10 cellular contexts compared by ENCODE assay signal in the genomic region with DNA sequence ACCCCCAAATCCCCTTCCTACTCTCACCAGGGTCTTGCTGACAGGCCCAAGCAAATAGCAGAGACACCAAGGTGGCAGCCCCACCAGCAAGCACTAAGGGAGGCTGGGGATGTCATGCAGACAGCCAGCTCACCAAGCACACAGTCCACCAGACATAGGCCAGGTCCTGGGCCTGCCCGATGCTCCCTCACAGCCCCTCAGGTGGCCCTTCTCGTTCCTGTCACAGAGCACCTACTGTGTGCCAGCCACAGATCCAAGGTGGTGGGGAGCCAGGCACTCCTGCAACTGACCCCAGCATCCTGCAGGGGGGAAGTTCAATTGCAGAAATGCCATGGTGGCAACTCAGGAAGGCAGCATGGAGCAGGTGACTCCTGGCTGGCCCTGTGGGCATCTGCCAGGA.
DNase-seq lines count a peak whose midpoint lies in the region; ATAC-seq and TF ChIP-seq lines count a peak whose summit lies in the region.
"Had no signal": no experiment of that assay in that cellular context is flagged by ENCODE, and none has a peak within 500 bp of the region (broad histone marks: within the 10 kb centered on the region; RNA-seq: fewer than 3 reads in every experiment).

No MANE protein-coding gene starts in this region.

- H3K9me3 Mint-ChIP-seq in activated naive CD8-positive, alpha-beta T cell treated with anti-CD3 and anti-CD28 coated beads for 36 hours, result peaks cover 2% of the 10 kb centered on the region
- H3K9me3 Mint-ChIP-seq in naive thymus-derived CD8-positive, alpha-beta T cell, result no peaks in the 10 kb centered on the region
- H3K9me3 Mint-ChIP-seq: neural progenitor cell had no signal

- peak overlapping the region; percentile 34 for H3K27ac Mint-ChIP-seq in activated naive CD8-positive, alpha-beta T cell treated with anti-CD3 and anti-CD28 coated beads for 36 hours
- peak overlapping the region; percentile 56 to 95 (median 88) for H3K27ac Mint-ChIP-seq in naive thymus-derived CD8-positive, alpha-beta T cell
- H3K27ac Mint-ChIP-seq: neural progenitor cell had no signal

- H3K36me3 Mint-ChIP-seq in activated naive CD8-positive, alpha-beta T cell treated with anti-CD3 and anti-CD28 coated beads for 36 hours, result peaks cover 16% of the 10 kb centered on the region
- peaks cover 0 to 3% (median 0%) of the 10 kb centered on the region in 3 donors for H3K36me3 Mint-ChIP-seq in naive thymus-derived CD8-positive, alpha-beta T cell

- H3K27me3 Mint-ChIP-seq in activated naive CD8-positive, alpha-beta T cell treated with anti-CD3 and anti-CD28 coated beads for 36 hours, result no peaks in the 10 kb centered on the region
- H3K27me3 Mint-ChIP-seq in naive thymus-derived CD8-positive, alpha-beta T cell, result no peaks in the 10 kb centered on the region

- peaks cover 73% of the 10 kb centered on the region for H3K4me1 Mint-ChIP-seq in activated naive CD8-positive, alpha-beta T cell treated with anti-CD3 and anti-CD28 coated beads for 36 hours
- peaks cover 42 to 85% (median 81%) of the 10 kb centered on the region in 4 donors for H3K4me1 Mint-ChIP-seq in naive thymus-derived CD8-positive, alpha-beta T cell

- H3K27ac ChIP-seq in right atrium auricular region, result peak overlapping the region; percentile 37
- peak overlapping the region; percentile 38 to 50 for H3K27ac ChIP-seq in uterus
- H3K27ac ChIP-seq: neural progenitor cell had no signal

- TF ChIP-seq CTCF in right atrium auricular region (IDR thresholded peaks at IDR 0.05), result no peak
- no peak for TF ChIP-seq CTCF in uterus (IDR thresholded peaks at IDR 0.05)

- DNase-seq in right atrium auricular region (ENCODE audit: low spot score) (no peak), left cardiac atrium (no peak), uterus (no peak), COLO668 (lab: John Stamatoyannopoulos, UW; ENCODE audit: unreplicated experiment) (no peak)
- no peak for DNase-seq in activated naive CD8-positive, alpha-beta T cell treated with anti-CD3 and anti-CD28 coated beads for 36 hours
- DNase-seq in naive thymus-derived CD8-positive, alpha-beta T cell, result no peak
- DNase-seq in activated CD4-positive, CD25-positive, alpha-beta regulatory T cell (lab: John Stamatoyannopoulos, UW), result no peak
- DNase-seq: activated CD4-positive, alpha-beta T cell treated with anti-CD3 and anti-CD28 coated beads, Interleukin-2, amount 50 U/mL, for 1 hour had no signal

- TF ChIP-seq POLR2A in uterus (IDR thresholded peaks at IDR 0.05), result no peak

- H3K27me3 ChIP-seq in right atrium auricular region, result no peaks in the 10 kb centered on the region
- H3K27me3 ChIP-seq in uterus, result no peaks in the 10 kb centered on the region

- no peaks in the 10 kb centered on the region for H3K9me3 ChIP-seq in right atrium auricular region
- H3K9me3 ChIP-seq in uterus, result no peaks in the 10 kb centered on the region

- H3K4me3 ChIP-seq in right atrium auricular region, result no peak overlapping the region
- no peak overlapping the region for H3K4me3 ChIP-seq in uterus
- H3K4me3 ChIP-seq: neural progenitor cell had no signal

- H3K36me3 ChIP-seq in right atrium auricular region (no peaks in the 10 kb centered on the region), uterus (no peaks in the 10 kb centered on the region)
- H3K36me3 ChIP-seq: neural progenitor cell had no signal

- no peak overlapping the region for H3K4me3 Mint-ChIP-seq in activated naive CD8-positive, alpha-beta T cell treated with anti-CD3 and anti-CD28 coated beads for 36 hours
- H3K4me3 Mint-ChIP-seq in naive thymus-derived CD8-positive, alpha-beta T cell, result peak overlapping the region in 4 of 10 donors; percentile 7 to 34 (median 14)
- H3K4me3 Mint-ChIP-seq: neural progenitor cell had no signal

- intact Hi-C loops in left cardiac atrium (cut with DNase I) (no loop called here), uterus (cut with DNase I; ENCODE audit: low total_unique reads) (no loop called here)

- POLR2A ChIA-PET in naive thymus-derived CD8-positive, alpha-beta T cell (lab: Charles Lee), result interaction anchor here (1.0 to 10.0 kb wide), 5 partner anchors 9 to 32 kb away, joined by 4 to 145 read pairs (median 5); a partner anchor contains a TSS

- ATAC-seq in left cardiac atrium (no peak), GM21723 (IDR thresholded peaks at IDR 0.05; ENCODE audit: unreplicated experiment) (no peak)
- no peak for ATAC-seq in naive thymus-derived CD8-positive, alpha-beta T cell

- H3K4me1 ChIP-seq in right atrium auricular region, result peaks cover 0 to 82% of the 10 kb centered on the region in 2 donors
- peaks cover 16 to 23% of the 10 kb centered on the region in 2 donors for H3K4me1 ChIP-seq in uterus
